1 cellular context compared by ENCODE assay signal in the genomic region with DNA sequence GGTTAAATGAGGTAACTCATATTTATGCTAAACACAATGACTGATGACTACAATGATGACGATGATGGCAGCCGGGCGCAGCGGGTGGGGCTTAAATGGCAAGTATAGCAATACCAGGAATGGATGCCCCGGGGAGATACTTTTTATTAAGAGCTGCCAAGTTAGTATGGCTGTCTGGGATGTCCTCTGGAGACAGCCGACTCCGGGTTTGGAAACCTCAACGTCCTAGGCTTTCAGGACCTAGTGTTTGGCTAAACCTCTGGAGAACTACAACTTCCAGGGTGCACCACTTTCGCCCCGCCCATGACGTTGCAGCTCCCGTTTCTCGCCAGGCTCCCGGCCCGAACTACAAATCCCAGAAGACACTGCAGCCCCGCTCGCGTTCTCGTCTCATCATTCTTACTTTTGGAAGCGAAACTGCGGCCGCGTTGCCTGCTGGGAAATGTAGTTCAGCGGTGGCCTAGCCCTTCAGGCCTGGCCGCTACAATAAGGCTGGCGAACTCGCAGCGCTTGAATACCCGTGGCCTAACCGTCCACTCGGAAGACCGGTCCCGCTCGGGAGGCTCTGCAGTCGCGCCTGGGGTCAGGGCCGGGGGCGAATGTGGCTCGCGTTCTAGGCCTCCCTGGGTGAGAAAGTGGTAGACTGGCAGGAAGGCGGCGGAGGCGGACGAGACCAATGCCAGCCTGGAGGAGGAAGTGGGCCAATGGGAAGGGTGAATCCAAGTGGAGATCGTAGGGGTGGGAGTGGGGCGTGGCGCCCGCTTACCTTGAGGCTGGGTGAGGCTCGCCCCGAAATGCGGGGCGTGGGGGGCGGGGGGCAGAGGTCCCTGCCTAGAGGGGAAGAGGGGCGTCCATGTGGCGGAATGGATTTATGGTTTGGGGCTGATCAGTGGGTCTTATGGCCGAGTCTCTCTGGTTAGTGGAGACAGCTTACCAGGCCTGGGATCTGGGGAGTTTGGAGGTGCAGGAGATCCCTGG.
TF ChIP-seq lines count a peak whose summit lies in the region.

A gene (plus strand): TSS at position 463 of the 978 bp plus-strand sequence. CDS start 2,221 bp downstream, outside the sequence.

TF ChIP-seq in HepG2, 621 proteins besides CTCF, POLR2A, EP300 and RAD21 (continued from another document and continues in another):
- TF ChIP-seq, protein P1, sequence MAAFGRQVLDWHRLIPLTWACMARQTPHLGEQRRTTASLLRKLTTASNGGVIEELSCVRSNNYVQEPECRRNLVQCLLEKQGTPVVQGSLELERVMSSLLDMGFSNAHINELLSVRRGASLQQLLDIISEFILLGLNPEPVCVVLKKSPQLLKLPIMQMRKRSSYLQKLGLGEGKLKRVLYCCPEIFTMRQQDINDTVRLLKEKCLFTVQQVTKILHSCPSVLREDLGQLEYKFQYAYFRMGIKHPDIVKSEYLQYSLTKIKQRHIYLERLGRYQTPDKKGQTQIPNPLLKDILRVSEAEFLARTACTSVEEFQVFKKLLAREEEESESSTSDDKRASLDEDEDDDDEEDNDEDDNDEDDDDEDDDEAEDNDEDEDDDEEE (CRISPR knock-in tag; IDR thresholded peaks at IDR 0.05): peak; percentile 65; the same call in 1 of the 2 replicates
- 0 out of 2 replicates have a peak, but pooled peaks have one; percentile 41 for TF ChIP-seq ARNTL (CRISPR knock-in tag; IDR thresholded peaks at IDR 0.05)
- TF ChIP-seq, protein P2, sequence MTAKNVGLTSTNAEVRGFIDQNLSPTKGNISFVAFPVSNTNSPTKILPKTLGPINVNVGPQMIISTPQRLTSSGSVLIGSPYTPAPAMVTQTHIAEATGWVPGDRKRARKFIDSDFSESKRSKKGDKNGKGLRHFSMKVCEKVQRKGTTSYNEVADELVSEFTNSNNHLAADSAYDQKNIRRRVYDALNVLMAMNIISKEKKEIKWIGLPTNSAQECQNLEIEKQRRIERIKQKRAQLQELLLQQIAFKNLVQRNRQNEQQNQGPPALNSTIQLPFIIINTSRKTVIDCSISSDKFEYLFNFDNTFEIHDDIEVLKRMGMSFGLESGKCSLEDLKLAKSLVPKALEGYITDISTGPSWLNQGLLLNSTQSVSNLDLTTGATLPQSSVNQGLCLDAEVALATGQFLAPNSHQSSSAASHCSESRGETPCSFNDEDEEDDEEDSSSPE (CRISPR knock-in tag; IDR thresholded peaks at IDR 0.05): peak; percentile 82
- TF ChIP-seq NRL (CRISPR knock-in tag; IDR thresholded peaks at IDR 0.05; ENCODE audit: borderline replicate concordance): peak; percentile 99
- TF ChIP-seq DNMT1 (CRISPR knock-in tag; IDR thresholded peaks at IDR 0.05): peak; percentile 94
- TF ChIP-seq JUN (CRISPR knock-in tag; IDR thresholded peaks at IDR 0.05): peak; percentile 33; the same call in 1 of the 2 replicates
- TF ChIP-seq, protein P3, sequence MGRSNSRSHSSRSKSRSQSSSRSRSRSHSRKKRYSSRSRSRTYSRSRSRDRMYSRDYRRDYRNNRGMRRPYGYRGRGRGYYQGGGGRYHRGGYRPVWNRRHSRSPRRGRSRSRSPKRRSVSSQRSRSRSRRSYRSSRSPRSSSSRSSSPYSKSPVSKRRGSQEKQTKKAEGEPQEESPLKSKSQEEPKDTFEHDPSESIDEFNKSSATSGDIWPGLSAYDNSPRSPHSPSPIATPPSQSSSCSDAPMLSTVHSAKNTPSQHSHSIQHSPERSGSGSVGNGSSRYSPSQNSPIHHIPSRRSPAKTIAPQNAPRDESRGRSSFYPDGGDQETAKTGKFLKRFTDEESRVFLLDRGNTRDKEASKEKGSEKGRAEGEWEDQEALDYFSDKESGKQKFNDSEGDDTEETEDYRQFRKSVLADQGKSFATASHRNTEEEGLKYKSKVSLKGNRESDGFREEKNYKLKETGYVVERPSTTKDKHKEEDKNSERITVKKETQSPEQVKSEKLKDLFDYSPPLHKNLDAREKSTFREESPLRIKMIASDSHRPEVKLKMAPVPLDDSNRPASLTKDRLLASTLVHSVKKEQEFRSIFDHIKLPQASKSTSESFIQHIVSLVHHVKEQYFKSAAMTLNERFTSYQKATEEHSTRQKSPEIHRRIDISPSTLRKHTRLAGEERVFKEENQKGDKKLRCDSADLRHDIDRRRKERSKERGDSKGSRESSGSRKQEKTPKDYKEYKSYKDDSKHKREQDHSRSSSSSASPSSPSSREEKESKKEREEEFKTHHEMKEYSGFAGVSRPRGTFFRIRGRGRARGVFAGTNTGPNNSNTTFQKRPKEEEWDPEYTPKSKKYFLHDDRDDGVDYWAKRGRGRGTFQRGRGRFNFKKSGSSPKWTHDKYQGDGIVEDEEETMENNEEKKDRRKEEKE (IDR thresholded peaks at IDR 0.05): no peak
- TF ChIP-seq, protein P4, sequence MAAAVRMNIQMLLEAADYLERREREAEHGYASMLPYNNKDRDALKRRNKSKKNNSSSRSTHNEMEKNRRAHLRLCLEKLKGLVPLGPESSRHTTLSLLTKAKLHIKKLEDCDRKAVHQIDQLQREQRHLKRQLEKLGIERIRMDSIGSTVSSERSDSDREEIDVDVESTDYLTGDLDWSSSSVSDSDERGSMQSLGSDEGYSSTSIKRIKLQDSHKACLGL (CRISPR knock-in tag; IDR thresholded peaks at IDR 0.05): peak; percentile 70
- TF ChIP-seq RFXANK (CRISPR knock-in tag; IDR thresholded peaks at IDR 0.05): peak; percentile 56; the same call in 1 of the 2 replicates
- TF ChIP-seq ZFAT (CRISPR knock-in tag; conservative IDR thresholded peaks at IDR 0.05): peak; percentile 88
- peak; percentile 92 for TF ChIP-seq KLF6 (CRISPR knock-in tag; IDR thresholded peaks at IDR 0.05)
- TF ChIP-seq MIXL1 (CRISPR knock-in tag; IDR thresholded peaks at IDR 0.05): no peak; the same call in 1 of the 2 replicates
- TF ChIP-seq THAP11 (CRISPR knock-in tag; IDR thresholded peaks at IDR 0.05): peak; percentile 98
- no peak for TF ChIP-seq THYN1 (CRISPR knock-in tag; IDR thresholded peaks at IDR 0.05; ENCODE audit: borderline replicate concordance, low read depth)
- TF ChIP-seq, protein P5, sequence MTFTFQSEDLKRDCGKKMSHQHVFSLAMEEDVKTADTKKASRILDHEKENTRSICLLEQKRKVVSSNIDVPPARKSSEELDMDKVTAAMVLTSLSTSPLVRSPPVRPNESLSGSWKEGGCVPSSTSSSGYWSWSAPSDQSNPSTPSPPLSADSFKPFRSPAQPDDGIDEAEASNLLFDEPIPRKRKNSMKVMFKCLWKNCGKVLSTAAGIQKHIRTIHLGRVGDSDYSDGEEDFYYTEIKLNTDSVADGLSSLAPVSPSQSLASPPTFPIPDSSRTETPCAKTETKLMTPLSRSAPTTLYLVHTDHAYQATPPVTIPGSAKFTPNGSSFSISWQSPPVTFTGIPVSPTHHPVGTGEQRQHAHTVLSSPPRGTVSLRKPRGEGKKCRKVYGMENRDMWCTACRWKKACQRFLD (CRISPR knock-in tag; IDR thresholded peaks at IDR 0.05; ENCODE audit: borderline replicate concordance): peak; percentile 98
- peak; percentile 69 for TF ChIP-seq MIER2 (CRISPR knock-in tag; IDR thresholded peaks at IDR 0.05)
- no peak for TF ChIP-seq ZNF841 (CRISPR knock-in tag; IDR thresholded peaks at IDR 0.05; ENCODE audit: borderline replicate concordance)
- TF ChIP-seq MED1 (CRISPR knock-in tag; IDR thresholded peaks at IDR 0.05): peak; percentile 47
- TF ChIP-seq NFE2 (CRISPR knock-in tag; IDR thresholded peaks at IDR 0.05): 0 out of 2 replicates have a peak, but pooled peaks have one; percentile 8
- TF ChIP-seq ZNF121 (CRISPR knock-in tag; IDR thresholded peaks at IDR 0.05): 0 out of 2 replicates have a peak, but pooled peaks have one; percentile 19
- TF ChIP-seq, protein P6, sequence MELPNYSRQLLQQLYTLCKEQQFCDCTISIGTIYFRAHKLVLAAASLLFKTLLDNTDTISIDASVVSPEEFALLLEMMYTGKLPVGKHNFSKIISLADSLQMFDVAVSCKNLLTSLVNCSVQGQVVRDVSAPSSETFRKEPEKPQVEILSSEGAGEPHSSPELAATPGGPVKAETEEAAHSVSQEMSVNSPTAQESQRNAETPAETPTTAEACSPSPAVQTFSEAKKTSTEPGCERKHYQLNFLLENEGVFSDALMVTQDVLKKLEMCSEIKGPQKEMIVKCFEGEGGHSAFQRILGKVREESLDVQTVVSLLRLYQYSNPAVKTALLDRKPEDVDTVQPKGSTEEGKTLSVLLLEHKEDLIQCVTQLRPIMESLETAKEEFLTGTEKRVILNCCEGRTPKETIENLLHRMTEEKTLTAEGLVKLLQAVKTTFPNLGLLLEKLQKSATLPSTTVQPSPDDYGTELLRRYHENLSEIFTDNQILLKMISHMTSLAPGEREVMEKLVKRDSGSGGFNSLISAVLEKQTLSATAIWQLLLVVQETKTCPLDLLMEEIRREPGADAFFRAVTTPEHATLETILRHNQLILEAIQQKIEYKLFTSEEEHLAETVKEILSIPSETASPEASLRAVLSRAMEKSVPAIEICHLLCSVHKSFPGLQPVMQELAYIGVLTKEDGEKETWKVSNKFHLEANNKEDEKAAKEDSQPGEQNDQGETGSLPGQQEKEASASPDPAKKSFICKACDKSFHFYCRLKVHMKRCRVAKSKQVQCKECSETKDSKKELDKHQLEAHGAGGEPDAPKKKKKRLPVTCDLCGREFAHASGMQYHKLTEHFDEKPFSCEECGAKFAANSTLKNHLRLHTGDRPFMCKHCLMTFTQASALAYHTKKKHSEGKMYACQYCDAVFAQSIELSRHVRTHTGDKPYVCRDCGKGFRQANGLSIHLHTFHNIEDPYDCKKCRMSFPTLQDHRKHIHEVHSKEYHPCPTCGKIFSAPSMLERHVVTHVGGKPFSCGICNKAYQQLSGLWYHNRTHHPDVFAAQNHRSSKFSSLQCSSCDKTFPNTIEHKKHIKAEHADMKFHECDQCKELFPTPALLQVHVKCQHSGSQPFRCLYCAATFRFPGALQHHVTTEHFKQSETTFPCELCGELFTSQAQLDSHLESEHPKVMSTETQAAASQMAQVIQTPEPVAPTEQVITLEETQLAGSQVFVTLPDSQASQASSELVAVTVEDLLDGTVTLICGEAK (IDR thresholded peaks at IDR 0.05): no peak
- TF ChIP-seq, protein P6 (CRISPR knock-in tag; IDR thresholded peaks at IDR 0.05): peak; percentile 94
- no peak for TF ChIP-seq REXO4 (CRISPR knock-in tag; IDR thresholded peaks at IDR 0.05; ENCODE audit: borderline replicate concordance)
- peak; percentile 95 for TF ChIP-seq HNRNPL (IDR thresholded peaks at IDR 0.05; ENCODE audit: low read depth, low read length)
- no peak for TF ChIP-seq ZNF20 (CRISPR knock-in tag; IDR thresholded peaks at IDR 0.05)
- TF ChIP-seq U2AF2 (IDR thresholded peaks at IDR 0.05; ENCODE audit: low read depth, low read length): 0 out of 2 replicates have a peak, but pooled peaks have one; percentile 26
- peak; percentile 89 for TF ChIP-seq YEATS2 (CRISPR knock-in tag; IDR thresholded peaks at IDR 0.05; ENCODE audit: borderline replicate concordance)
- peak; percentile 80 for TF ChIP-seq PHF20 (CRISPR knock-in tag; IDR thresholded peaks at IDR 0.05)
- peak; percentile 66; the same call in 1 of the 2 replicates for TF ChIP-seq ZNF343 (CRISPR knock-in tag; IDR thresholded peaks at IDR 0.05)
- peak; percentile 87; the same call in 1 of the 2 replicates for TF ChIP-seq ZNF879 (CRISPR knock-in tag; IDR thresholded peaks at IDR 0.05)
- TF ChIP-seq SALL1 (CRISPR knock-in tag; IDR thresholded peaks at IDR 0.05): peak; percentile 95
- TF ChIP-seq ZNF614 (CRISPR knock-in tag; IDR thresholded peaks at IDR 0.05; ENCODE audit: borderline replicate concordance): peak; percentile 67; the same call in 1 of the 2 replicates
- TF ChIP-seq, protein P7, sequence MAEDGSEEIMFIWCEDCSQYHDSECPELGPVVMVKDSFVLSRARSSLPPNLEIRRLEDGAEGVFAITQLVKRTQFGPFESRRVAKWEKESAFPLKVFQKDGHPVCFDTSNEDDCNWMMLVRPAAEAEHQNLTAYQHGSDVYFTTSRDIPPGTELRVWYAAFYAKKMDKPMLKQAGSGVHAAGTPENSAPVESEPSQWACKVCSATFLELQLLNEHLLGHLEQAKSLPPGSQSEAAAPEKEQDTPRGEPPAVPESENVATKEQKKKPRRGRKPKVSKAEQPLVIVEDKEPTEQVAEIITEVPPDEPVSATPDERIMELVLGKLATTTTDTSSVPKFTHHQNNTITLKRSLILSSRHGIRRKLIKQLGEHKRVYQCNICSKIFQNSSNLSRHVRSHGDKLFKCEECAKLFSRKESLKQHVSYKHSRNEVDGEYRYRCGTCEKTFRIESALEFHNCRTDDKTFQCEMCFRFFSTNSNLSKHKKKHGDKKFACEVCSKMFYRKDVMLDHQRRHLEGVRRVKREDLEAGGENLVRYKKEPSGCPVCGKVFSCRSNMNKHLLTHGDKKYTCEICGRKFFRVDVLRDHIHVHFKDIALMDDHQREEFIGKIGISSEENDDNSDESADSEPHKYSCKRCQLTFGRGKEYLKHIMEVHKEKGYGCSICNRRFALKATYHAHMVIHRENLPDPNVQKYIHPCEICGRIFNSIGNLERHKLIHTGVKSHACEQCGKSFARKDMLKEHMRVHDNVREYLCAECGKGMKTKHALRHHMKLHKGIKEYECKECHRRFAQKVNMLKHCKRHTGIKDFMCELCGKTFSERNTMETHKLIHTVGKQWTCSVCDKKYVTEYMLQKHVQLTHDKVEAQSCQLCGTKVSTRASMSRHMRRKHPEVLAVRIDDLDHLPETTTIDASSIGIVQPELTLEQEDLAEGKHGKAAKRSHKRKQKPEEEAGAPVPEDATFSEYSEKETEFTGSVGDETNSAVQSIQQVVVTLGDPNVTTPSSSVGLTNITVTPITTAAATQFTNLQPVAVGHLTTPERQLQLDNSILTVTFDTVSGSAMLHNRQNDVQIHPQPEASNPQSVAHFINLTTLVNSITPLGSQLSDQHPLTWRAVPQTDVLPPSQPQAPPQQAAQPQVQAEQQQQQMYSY (CRISPR knock-in tag; IDR thresholded peaks at IDR 0.05): no peak
- no peak for TF ChIP-seq SCMH1 (CRISPR knock-in tag; IDR thresholded peaks at IDR 0.05; ENCODE audit: borderline replicate concordance)
